ENCODE assay signal across 1 cellular context in genomic region chr5:176361437-176362097, GRCh38.
TF ChIP-seq lines count a peak whose summit lies in the region.

KIAA1191 (minus strand) TSS chr5:176361764; CDS start chr5:176359508, 2,256 bp downstream.

TF ChIP-seq in K562, 482 proteins besides CTCF, POLR2A, EP300 and RAD21 (continued from another document and continues in another):
- TF ChIP-seq, protein P1, sequence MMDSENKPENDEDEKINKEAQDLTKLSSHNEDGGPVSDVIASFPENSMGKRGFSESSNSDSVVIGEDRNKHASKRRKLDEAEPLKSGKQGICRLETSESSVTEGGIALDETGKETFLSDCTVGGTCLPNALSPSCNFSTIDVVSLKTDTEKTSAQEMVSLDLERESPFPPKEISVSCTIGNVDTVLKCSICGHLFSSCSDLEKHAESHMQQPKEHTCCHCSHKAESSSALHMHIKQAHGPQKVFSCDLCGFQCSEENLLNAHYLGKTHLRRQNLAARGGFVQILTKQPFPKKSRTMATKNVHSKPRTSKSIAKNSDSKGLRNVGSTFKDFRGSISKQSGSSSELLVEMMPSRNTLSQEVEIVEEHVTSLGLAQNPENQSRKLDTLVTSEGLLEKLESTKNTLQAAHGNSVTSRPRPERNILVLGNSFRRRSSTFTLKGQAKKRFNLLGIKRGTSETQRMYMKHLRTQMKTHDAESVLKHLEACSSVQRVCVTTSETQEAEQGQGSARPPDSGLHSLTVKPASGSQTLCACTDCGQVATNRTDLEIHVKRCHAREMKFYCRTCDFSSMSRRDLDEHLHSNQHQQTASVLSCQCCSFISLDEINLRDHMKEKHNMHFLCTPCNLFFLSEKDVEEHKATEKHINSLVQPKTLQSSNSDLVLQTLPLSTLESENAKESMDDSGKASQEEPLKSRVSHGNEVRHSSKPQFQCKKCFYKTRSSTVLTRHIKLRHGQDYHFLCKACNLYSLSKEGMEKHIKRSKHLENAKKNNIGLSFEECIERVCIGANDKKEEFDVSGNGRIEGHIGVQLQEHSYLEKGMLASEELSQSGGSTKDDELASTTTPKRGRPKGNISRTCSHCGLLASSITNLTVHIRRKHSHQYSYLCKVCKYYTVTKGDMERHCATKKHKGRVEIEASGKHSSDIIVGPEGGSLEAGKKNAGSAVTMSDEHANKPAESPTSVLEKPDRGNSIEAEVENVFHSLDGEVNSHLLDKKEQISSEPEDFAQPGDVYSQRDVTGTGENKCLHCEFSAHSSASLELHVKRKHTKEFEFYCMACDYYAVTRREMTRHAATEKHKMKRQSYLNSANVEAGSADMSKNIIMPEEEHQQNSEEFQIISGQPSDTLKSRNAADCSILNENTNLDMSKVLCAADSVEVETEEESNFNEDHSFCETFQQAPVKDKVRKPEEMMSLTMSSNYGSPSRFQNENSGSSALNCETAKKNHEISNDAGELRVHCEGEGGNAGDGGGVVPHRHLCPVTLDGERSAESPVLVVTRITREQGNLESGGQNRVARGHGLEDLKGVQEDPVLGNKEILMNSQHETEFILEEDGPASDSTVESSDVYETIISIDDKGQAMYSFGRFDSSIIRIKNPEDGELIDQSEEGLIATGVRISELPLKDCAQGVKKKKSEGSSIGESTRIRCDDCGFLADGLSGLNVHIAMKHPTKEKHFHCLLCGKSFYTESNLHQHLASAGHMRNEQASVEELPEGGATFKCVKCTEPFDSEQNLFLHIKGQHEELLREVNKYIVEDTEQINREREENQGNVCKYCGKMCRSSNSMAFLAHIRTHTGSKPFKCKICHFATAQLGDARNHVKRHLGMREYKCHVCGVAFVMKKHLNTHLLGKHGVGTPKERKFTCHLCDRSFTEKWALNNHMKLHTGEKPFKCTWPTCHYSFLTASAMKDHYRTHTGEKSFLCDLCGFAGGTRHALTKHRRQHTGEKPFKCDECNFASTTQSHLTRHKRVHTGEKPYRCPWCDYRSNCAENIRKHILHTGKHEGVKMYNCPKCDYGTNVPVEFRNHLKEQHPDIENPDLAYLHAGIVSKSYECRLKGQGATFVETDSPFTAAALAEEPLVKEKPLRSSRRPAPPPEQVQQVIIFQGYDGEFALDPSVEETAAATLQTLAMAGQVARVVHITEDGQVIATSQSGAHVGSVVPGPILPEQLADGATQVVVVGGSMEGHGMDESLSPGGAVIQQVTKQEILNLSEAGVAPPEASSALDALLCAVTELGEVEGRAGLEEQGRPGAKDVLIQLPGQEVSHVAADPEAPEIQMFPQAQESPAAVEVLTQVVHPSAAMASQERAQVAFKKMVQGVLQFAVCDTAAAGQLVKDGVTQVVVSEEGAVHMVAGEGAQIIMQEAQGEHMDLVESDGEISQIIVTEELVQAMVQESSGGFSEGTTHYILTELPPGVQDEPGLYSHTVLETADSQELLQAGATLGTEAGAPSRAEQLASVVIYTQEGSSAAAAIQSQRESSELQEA (IDR thresholded peaks at IDR 0.05; ENCODE audit: low read depth): no peak
- no peak for TF ChIP-seq CUX1 (CRISPR knock-in tag; IDR thresholded peaks at IDR 0.05)
- no peak for TF ChIP-seq GTF2E2 (tag; IDR thresholded peaks at IDR 0.05)
- TF ChIP-seq PCBP1 (IDR thresholded peaks at IDR 0.05; ENCODE audit: low read depth, low read length, poor library complexity, severe bottlenecking): peak; percentile 94
- no peak for TF ChIP-seq ZNF778 (CRISPR knock-in tag; IDR thresholded peaks at IDR 0.05)
- no peak for TF ChIP-seq TSC22D4 (tag; IDR thresholded peaks at IDR 0.05)
- TF ChIP-seq HDAC2 (IDR thresholded peaks at IDR 0.05): peak; percentile 72; the same call in 1 of the 2 replicates
- TF ChIP-seq, protein P2, sequence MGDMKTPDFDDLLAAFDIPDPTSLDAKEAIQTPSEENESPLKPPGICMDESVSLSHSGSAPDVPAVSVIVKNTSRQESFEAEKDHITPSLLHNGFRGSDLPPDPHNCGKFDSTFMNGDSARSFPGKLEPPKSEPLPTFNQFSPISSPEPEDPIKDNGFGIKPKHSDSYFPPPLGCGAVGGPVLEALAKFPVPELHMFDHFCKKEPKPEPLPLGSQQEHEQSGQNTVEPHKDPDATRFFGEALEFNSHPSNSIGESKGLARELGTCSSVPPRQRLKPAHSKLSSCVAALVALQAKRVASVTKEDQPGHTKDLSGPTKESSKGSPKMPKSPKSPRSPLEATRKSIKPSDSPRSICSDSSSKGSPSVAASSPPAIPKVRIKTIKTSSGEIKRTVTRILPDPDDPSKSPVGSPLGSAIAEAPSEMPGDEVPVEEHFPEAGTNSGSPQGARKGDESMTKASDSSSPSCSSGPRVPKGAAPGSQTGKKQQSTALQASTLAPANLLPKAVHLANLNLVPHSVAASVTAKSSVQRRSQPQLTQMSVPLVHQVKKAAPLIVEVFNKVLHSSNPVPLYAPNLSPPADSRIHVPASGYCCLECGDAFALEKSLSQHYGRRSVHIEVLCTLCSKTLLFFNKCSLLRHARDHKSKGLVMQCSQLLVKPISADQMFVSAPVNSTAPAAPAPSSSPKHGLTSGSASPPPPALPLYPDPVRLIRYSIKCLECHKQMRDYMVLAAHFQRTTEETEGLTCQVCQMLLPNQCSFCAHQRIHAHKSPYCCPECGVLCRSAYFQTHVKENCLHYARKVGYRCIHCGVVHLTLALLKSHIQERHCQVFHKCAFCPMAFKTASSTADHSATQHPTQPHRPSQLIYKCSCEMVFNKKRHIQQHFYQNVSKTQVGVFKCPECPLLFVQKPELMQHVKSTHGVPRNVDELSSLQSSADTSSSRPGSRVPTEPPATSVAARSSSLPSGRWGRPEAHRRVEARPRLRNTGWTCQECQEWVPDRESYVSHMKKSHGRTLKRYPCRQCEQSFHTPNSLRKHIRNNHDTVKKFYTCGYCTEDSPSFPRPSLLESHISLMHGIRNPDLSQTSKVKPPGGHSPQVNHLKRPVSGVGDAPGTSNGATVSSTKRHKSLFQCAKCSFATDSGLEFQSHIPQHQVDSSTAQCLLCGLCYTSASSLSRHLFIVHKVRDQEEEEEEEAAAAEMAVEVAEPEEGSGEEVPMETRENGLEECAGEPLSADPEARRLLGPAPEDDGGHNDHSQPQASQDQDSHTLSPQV (IDR thresholded peaks at IDR 0.05): no peak
- TF ChIP-seq ZNF444 (CRISPR knock-in tag; IDR thresholded peaks at IDR 0.05): no peak
- TF ChIP-seq KLF1 (tag; IDR thresholded peaks at IDR 0.05): peak; percentile 47; the same call in 1 of the 2 replicates
- TF ChIP-seq CCNT2 (IDR thresholded peaks at IDR 0.05; ENCODE audit: borderline replicate concordance, extremely low read depth, insufficient read length, low read depth, low read length): peak; percentile 42
- TF ChIP-seq, protein P3, sequence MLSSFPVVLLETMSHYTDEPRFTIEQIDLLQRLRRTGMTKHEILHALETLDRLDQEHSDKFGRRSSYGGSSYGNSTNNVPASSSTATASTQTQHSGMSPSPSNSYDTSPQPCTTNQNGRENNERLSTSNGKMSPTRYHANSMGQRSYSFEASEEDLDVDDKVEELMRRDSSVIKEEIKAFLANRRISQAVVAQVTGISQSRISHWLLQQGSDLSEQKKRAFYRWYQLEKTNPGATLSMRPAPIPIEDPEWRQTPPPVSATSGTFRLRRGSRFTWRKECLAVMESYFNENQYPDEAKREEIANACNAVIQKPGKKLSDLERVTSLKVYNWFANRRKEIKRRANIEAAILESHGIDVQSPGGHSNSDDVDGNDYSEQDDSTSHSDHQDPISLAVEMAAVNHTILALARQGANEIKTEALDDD (IDR thresholded peaks at IDR 0.05): peak; percentile 24; the same call in 1 of the 2 replicates
- TF ChIP-seq TEAD4 (IDR thresholded peaks at IDR 0.05; ENCODE audit: low read length): no peak
- TF ChIP-seq TEAD4 (CRISPR knock-in tag; IDR thresholded peaks at IDR 0.05; ENCODE audit: borderline replicate concordance): no peak
- no peak for TF ChIP-seq PHF21A (IDR thresholded peaks at IDR 0.05; ENCODE audit: borderline replicate concordance, low read depth)
- no peak for TF ChIP-seq BCLAF1 (IDR thresholded peaks at IDR 0.05; ENCODE audit: borderline replicate concordance in 1 of 2, control insufficient read depth in 1 of 2, low read depth in 2 of 2, low read length in 1 of 2)
- TF ChIP-seq, protein P4, sequence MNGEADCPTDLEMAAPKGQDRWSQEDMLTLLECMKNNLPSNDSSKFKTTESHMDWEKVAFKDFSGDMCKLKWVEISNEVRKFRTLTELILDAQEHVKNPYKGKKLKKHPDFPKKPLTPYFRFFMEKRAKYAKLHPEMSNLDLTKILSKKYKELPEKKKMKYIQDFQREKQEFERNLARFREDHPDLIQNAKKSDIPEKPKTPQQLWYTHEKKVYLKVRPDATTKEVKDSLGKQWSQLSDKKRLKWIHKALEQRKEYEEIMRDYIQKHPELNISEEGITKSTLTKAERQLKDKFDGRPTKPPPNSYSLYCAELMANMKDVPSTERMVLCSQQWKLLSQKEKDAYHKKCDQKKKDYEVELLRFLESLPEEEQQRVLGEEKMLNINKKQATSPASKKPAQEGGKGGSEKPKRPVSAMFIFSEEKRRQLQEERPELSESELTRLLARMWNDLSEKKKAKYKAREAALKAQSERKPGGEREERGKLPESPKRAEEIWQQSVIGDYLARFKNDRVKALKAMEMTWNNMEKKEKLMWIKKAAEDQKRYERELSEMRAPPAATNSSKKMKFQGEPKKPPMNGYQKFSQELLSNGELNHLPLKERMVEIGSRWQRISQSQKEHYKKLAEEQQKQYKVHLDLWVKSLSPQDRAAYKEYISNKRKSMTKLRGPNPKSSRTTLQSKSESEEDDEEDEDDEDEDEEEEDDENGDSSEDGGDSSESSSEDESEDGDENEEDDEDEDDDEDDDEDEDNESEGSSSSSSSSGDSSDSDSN (IDR thresholded peaks at IDR 0.05; ENCODE audit: borderline replicate concordance in 1 of 2, low read depth in 2 of 2, low read length in 2 of 2): no peak
- TF ChIP-seq PRPF4 (IDR thresholded peaks at IDR 0.05; ENCODE audit: insufficient read depth, low read depth, low read length, poor library complexity, severe bottlenecking): no peak
- TF ChIP-seq ZNF217 (CRISPR knock-in tag; IDR thresholded peaks at IDR 0.05): no peak
- TF ChIP-seq CREB1 (IDR thresholded peaks at IDR 0.05): peak; percentile 51; the same call in 1 of the 2 replicates
- peak; percentile 58; the same call in 1 of the 2 replicates for TF ChIP-seq CREB1 (CRISPR knock-in tag; IDR thresholded peaks at IDR 0.05)
- TF ChIP-seq SIN3A (IDR thresholded peaks at IDR 0.05; ENCODE audit: borderline replicate concordance in 2 of 2, control insufficient read depth in 1 of 2, low read depth in 2 of 2, low read length in 2 of 2): peak; percentile 78 to 80; a peak in 2 of 4 replicates
- TF ChIP-seq GABPB2 (CRISPR knock-in tag; conservative IDR thresholded peaks at IDR 0.05): no peak
- TF ChIP-seq ZBTB49 (CRISPR knock-in tag; IDR thresholded peaks at IDR 0.05; ENCODE audit: borderline replicate concordance): no peak
